ENCODE assay signal across 18 cellular contexts in the genomic region with DNA sequence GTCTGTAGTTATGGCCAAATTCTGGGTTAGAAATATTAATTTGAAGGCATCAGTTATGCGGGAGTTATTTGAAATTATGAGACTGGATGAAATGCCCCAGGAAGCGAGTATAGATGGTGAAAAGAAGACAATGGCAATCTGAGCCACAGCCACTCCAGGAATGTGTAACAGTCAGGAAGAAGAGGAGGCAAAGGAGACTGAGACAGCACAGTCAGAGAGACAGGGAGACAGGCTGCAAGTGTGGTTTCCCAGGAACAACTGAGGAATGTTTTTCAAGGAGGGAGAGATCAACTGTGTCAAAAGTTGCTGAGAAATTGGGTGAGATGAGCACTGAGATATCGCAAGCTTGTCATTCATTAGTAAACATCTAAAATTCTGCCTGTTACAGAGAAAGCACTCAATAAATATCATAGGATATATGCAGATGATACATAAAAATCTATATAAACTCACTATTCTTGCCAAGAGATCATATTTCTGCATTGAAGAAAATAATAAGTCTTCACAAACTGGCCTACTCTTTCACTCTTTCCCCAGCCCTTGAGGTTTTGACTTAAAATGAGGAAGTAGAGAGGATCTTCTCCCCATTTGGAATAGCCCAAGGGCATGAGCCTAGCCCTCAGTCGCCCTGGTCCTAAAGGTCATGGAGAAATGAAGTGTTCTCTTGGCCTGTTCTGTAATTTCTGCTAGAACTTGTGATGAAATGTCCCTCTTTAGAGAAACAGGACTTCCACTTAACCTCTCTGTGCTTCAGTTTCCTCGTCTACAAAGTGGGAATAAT. TPM values are rescaled to one million over a fixed set of nuclear protein-coding genes. Genes with fewer than 3 reads are reported as not detected.
DNase-seq lines count a peak whose midpoint lies in the region; ATAC-seq, FAIRE-seq and TF ChIP-seq lines count a peak whose summit lies in the region.
"Had no signal": no experiment of that assay in that cellular context is flagged by ENCODE, and none has a peak within 500 bp of the region (broad histone marks: within the 10 kb centered on the region; RNA-seq: fewer than 3 reads in every experiment).

No MANE protein-coding gene starts in this region.

- H3K79me2 ChIP-seq in SK-N-SH (ENCODE audit: insufficient read depth): no peaks in the 10 kb centered on the region

- DNase-seq in SK-N-SH (no peak), T-helper 17 cell (no peak), fibroblast of villous mesenchyme (ENCODE audit: low read depth) (peak; percentile 23), urothelium cell line (ENCODE audit: low spot score) (peak; percentile 30), tibial nerve (ENCODE audit: low spot score in 2 of 2) (no peak), amygdala (lab: John Stamatoyannopoulos, UW) (no peak)
- DNase-seq: adrenal gland, Caco-2, cortex of kidney, NCI-H2081, ovary had no signal

- H3K4me3 ChIP-seq in SK-N-SH (ENCODE audit: low read depth in 2 of 2, low read length in 1 of 2): no peak overlapping the region
- no peak overlapping the region for H3K4me3 ChIP-seq in fibroblast of villous mesenchyme (ENCODE audit: low read depth, low read length)
- H3K4me3 ChIP-seq in tibial nerve: no peak overlapping the region
- H3K4me3 ChIP-seq: adrenal gland, ovary had no signal

- H3K4me3 Mint-ChIP-seq in T-helper 17 cell: no peak overlapping the region

- H3K36me3 ChIP-seq in SK-N-SH (replicated peaks in 1 of 2; ENCODE audit: control insufficient read depth in 1 of 2, insufficient read depth in 2 of 2, low read length in 1 of 2) (no peaks in the 10 kb centered on the region), tibial nerve (peaks cover 0 to 9% (median 0%) of the 10 kb centered on the region in 3 donors)
- H3K36me3 ChIP-seq: adrenal gland, ovary had no signal

- no peaks in the 10 kb centered on the region for H3K9me2 ChIP-seq in SK-N-SH

- H3K27me3 Mint-ChIP-seq in T-helper 17 cell: no peaks in the 10 kb centered on the region

- no peaks in the 10 kb centered on the region for H3K9me3 ChIP-seq in SK-N-SH
- no peaks in the 10 kb centered on the region for H3K9me3 ChIP-seq in T-helper 17 cell (ENCODE audit: control insufficient read depth, low read length, poor library complexity, severe bottlenecking)
- no peaks in the 10 kb centered on the region for H3K9me3 ChIP-seq in tibial nerve
- H3K9me3 ChIP-seq: adrenal gland, Caco-2, ovary had no signal

- no peak overlapping the region for H2AFZ ChIP-seq in SK-N-SH (ENCODE audit: low read depth)

- peaks cover 15% of the 10 kb centered on the region for H3F3A ChIP-seq in SK-N-SH (replicated peaks; ENCODE audit: insufficient read depth)

- peaks cover 9% of the 10 kb centered on the region for H3K36me3 Mint-ChIP-seq in T-helper 17 cell (ENCODE audit: low read depth)

- peak; percentile 56; the same call in 2 of the 3 replicates for ATAC-seq in SK-N-SH treated with all-trans-retinoic acid at 6 μM for 48 hours
- ATAC-seq in T-helper 17 cell: no peak
- ATAC-seq in HG03025 (IDR thresholded peaks at IDR 0.05; ENCODE audit: low FRiP score, unreplicated experiment): no peak
- ATAC-seq: esophagus mucosa had no signal

- no peak for TF ChIP-seq CTCF in SK-N-SH (IDR thresholded peaks at IDR 0.05)
- no peak for TF ChIP-seq CTCF in fibroblast of villous mesenchyme (IDR thresholded peaks at IDR 0.05; ENCODE audit: insufficient read depth, low read depth, low read length)
- TF ChIP-seq CTCF in tibial nerve (IDR thresholded peaks at IDR 0.05): no peak

- H3K27ac ChIP-seq in SK-N-SH (ENCODE audit: low read depth in 2 of 2, low read length in 1 of 2) (no peak overlapping the region), tibial nerve (no peak overlapping the region)
- H3K27ac ChIP-seq: adrenal gland, KMS-11, ovary had no signal

- CTCF ChIA-PET in SK-N-SH (lab: Yijun Ruan, JAX): no interaction called here

- FAIRE-seq in urothelium cell line (lab: Jason Lieb, UNC): no peak
- FAIRE-seq: H1 had no signal

- H3K4me1 Mint-ChIP-seq in T-helper 17 cell: peaks cover 31% of the 10 kb centered on the region

- no peak overlapping the region for H3K4me2 ChIP-seq in SK-N-SH

- peak overlapping the region; percentile 10 for H3K27ac Mint-ChIP-seq in T-helper 17 cell

- TF ChIP-seq POLR2A in tibial nerve (IDR thresholded peaks at IDR 0.05): no peak

- H3K27me3 ChIP-seq in SK-N-SH (ENCODE audit: insufficient read depth) (no peaks in the 10 kb centered on the region), tibial nerve (no peaks in the 10 kb centered on the region)
- H3K27me3 ChIP-seq: adrenal gland, ovary had no signal

- H3K9ac ChIP-seq in SK-N-SH: no peak overlapping the region
- H3K9ac ChIP-seq: KMS-11 had no signal

- H3K4me1 ChIP-seq in SK-N-SH (ENCODE audit: control insufficient read depth in 1 of 2, insufficient read depth in 2 of 2, low read depth in 1 of 2, low read length in 1 of 2): peaks cover 0 to 15% of the 10 kb centered on the region in 2 experiments; a peak in 3 of 4 replicates
- H3K4me1 ChIP-seq in tibial nerve: no peaks in the 10 kb centered on the region
- H3K4me1 ChIP-seq: adrenal gland, Caco-2 had no signal

- H4K20me1 ChIP-seq in SK-N-SH (ENCODE audit: insufficient read depth): no peaks in the 10 kb centered on the region

- TF ChIP-seq EP300 in SK-N-SH (IDR thresholded peaks at IDR 0.05; ENCODE audit: borderline replicate concordance in 1 of 2, low read depth in 1 of 2, low read length in 1 of 2): no peak
- TF ChIP-seq EP300 in tibial nerve (IDR thresholded peaks at IDR 0.05): no peak

- POLR2A ChIA-PET in SK-N-SH (lab: Yijun Ruan, JAX): no interaction called here

- 92% methylated on average over 5 of the region's 5 CpGs for WGBS in SK-N-SH (ENCODE audit: low lambda C conversion rate)
- 74 to 89% methylated on average over 5 of the region's 5 CpGs for WGBS in tibial nerve, 2 donors

- TF ChIP-seq RAD21 in SK-N-SH (IDR thresholded peaks at IDR 0.05; ENCODE audit: low read length): no peak

TF ChIP-seq in SK-N-SH treated with all-trans-retinoic acid at 6 μM for 48 hours, 23 proteins besides CTCF, POLR2A, EP300 and RAD21:
- no peak for TF ChIP-seq ZFP30 (CRISPR knock-in tag; IDR thresholded peaks at IDR 0.05)
- TF ChIP-seq, protein P1, sequence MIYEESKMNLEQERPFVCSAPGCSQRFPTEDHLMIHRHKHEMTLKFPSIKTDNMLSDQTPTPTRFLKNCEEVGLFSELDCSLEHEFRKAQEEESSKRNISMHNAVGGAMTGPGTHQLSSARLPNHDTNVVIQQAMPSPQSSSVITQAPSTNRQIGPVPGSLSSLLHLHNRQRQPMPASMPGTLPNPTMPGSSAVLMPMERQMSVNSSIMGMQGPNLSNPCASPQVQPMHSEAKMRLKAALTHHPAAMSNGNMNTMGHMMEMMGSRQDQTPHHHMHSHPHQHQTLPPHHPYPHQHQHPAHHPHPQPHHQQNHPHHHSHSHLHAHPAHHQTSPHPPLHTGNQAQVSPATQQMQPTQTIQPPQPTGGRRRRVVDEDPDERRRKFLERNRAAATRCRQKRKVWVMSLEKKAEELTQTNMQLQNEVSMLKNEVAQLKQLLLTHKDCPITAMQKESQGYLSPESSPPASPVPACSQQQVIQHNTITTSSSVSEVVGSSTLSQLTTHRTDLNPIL (CRISPR knock-in tag; IDR thresholded peaks at IDR 0.05; ENCODE audit: low read depth): no peak
- no peak for TF ChIP-seq ARNTL (CRISPR knock-in tag; IDR thresholded peaks at IDR 0.05; ENCODE audit: borderline replicate concordance, low read depth)
- no peak for TF ChIP-seq OSR1 (CRISPR knock-in tag; IDR thresholded peaks at IDR 0.05)
- TF ChIP-seq ZC3H10 (CRISPR knock-in tag; IDR thresholded peaks at IDR 0.05): no peak
- TF ChIP-seq ZNF565 (CRISPR knock-in tag; conservative IDR thresholded peaks at IDR 0.05; ENCODE audit: low read depth): no peak
TF ChIP-seq in SK-N-SH treated with all-trans-retinoic acid at 6 μM for 48 hours: peak in this region for 0.

TF ChIP-seq in SK-N-SH, 30 proteins besides CTCF, POLR2A, EP300 and RAD21 (continues in another document):
- TF ChIP-seq FOXM1 (IDR thresholded peaks at IDR 0.05; ENCODE audit: low read depth) (no peak), RXRA (IDR thresholded peaks at IDR 0.05; ENCODE audit: borderline replicate concordance, low read depth) (no peak), NFIC (IDR thresholded peaks at IDR 0.05; ENCODE audit: borderline replicate concordance) (no peak), MXI1 (IDR thresholded peaks at IDR 0.05; ENCODE audit: low read depth, low read length) (no peak)
- TF ChIP-seq, protein P2, sequence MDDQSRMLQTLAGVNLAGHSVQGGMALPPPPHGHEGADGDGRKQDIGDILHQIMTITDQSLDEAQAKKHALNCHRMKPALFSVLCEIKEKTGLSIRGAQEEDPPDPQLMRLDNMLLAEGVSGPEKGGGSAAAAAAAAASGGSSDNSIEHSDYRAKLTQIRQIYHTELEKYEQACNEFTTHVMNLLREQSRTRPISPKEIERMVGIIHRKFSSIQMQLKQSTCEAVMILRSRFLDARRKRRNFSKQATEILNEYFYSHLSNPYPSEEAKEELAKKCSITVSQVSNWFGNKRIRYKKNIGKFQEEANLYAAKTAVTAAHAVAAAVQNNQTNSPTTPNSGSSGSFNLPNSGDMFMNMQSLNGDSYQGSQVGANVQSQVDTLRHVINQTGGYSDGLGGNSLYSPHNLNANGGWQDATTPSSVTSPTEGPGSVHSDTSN (IDR thresholded peaks at IDR 0.05): no peak
- TF ChIP-seq, protein P3, sequence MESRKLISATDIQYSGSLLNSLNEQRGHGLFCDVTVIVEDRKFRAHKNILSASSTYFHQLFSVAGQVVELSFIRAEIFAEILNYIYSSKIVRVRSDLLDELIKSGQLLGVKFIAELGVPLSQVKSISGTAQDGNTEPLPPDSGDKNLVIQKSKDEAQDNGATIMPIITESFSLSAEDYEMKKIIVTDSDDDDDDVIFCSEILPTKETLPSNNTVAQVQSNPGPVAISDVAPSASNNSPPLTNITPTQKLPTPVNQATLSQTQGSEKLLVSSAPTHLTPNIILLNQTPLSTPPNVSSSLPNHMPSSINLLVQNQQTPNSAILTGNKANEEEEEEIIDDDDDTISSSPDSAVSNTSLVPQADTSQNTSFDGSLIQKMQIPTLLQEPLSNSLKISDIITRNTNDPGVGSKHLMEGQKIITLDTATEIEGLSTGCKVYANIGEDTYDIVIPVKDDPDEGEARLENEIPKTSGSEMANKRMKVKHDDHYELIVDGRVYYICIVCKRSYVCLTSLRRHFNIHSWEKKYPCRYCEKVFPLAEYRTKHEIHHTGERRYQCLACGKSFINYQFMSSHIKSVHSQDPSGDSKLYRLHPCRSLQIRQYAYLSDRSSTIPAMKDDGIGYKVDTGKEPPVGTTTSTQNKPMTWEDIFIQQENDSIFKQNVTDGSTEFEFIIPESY (IDR thresholded peaks at IDR 0.05; ENCODE audit: borderline replicate concordance, low read depth): no peak

RNA-seq across cellular contexts. Expression of a gene that starts 48.5 kb away (rescaled TPM):
- 0.23 and 0.37 TPM in 2 replicates for polyA plus RNA-seq in SK-N-SH (2012; rRNA removed)
- polyA plus RNA-seq in SK-N-SH (2012; cell fraction: cytosol; rRNA removed): 0.08 and 0.15 TPM in 2 replicates
- not detected in 2 replicates for polyA plus RNA-seq in SK-N-SH (2012; cell fraction: nucleus; rRNA removed)
- total RNA-seq in T-helper 17 cell: 1 to 10 TPM in 1 of 2 donors, under 1 TPM in 1; 0.37 to 1.8 TPM
- not detected in 2 replicates for total RNA-seq in fibroblast of villous mesenchyme
- total RNA-seq in tibial nerve: not detected
- total RNA-seq: A172, adrenal gland, Caco-2, esophagus mucosa, mesenteric fat pad had no signal
- polyA plus RNA-seq: adrenal gland had no signal

RNA-seq across cellular contexts. Expression of a gene that starts 49.5 kb away (rescaled TPM):
- 11.4 and 13.1 TPM in 2 replicates for polyA plus RNA-seq in SK-N-SH (2012; rRNA removed)
- polyA plus RNA-seq in SK-N-SH (2012; cell fraction: cytosol; rRNA removed): 19.4 and 23.2 TPM in 2 replicates
- polyA plus RNA-seq in SK-N-SH (2012; cell fraction: nucleus; rRNA removed): 3.1 and 5.8 TPM in 2 replicates
- total RNA-seq in T-helper 17 cell (10 to 100 TPM; 17.4 to 23.5 TPM), fibroblast of villous mesenchyme (17.7 and 20.3 TPM in 2 replicates), tibial nerve (10 to 100 TPM in 1 of 4 donors, 1 to 10 TPM in 3; 8.4 to 12.0 (median 9.3) TPM)

Comparison
In these comparisons a context has a peak if more than half of its experiments do, and no peak if none do; other contexts are left out.
1. DNase-seq: peak in fibroblast of villous mesenchyme (single experiment) and urothelium cell line (single experiment); none in SK-N-SH (single experiment), T-helper 17 cell (0 of 3), tibial nerve (0 of 2) and amygdala (0 of 56).